ENCODE assay signal across 31 cellular contexts in genomic region chr12:118107694-118108093, GRCh38.
"Had no signal": no experiment of that assay in that cellular context is flagged by ENCODE, and none has a peak within 500 bp of the region (broad histone marks: within the 10 kb centered on the region; RNA-seq: fewer than 3 reads in every experiment).

No MANE protein-coding gene starts in this region.

- H3K27me3 Mint-ChIP-seq: T-helper 17 cell had no signal

- H3K4me3 ChIP-seq: ascending aorta, breast epithelium, cardiac muscle cell, colonic mucosa, esophagus squamous epithelium, gastroesophageal sphincter, heart right ventricle had no signal

- ATAC-seq: gastroesophageal sphincter, heart right ventricle, T-helper 17 cell had no signal

- H3K4me3 Mint-ChIP-seq: activated CD4-positive, alpha-beta memory T cell treated with anti-CD3 and anti-CD28 coated beads, Interleukin-2, amount 10 ng/mL, durations not matched to agents 7 days and 5 days; activated CD4-positive, alpha-beta T cell treated with anti-CD3 and anti-CD28 coated beads, Interleukin-2, amount 10 ng/mL, durations not matched to agents 7 days and 5 days; activated naive CD4-positive, alpha-beta T cell treated with anti-CD3 and anti-CD28 coated beads, Interleukin-2, amount 10 ng/mL, durations not matched to agents 7 days and 5 days; activated naive CD8-positive, alpha-beta T cell treated with anti-CD3 and anti-CD28 coated beads, Interleukin-2, amount 10 ng/mL, durations not matched to agents 7 days and 5 days; activated T-cell treated with anti-CD3 and anti-CD28 coated beads, Interleukin-2, amount 50 U/mL, for 24 hours; activated T-cell treated with anti-CD3 and anti-CD28 coated beads, Interleukin-2, amount 50 U/mL, for 72 hours; T-helper 17 cell; T-helper 2 cell treated with Interferon-gamma antibody and Interleukin-4, amounts not matched to agents 5 μg/mL and 100 μg/mL, for 36 hours had no signal

- H3K9me3 ChIP-seq: ascending aorta, breast epithelium, colonic mucosa, esophagus squamous epithelium, gastroesophageal sphincter, heart right ventricle had no signal

- H3K27me3 ChIP-seq: ascending aorta, breast epithelium, cardiac muscle cell, colonic mucosa, esophagus squamous epithelium, gastroesophageal sphincter had no signal

- H3K27ac ChIP-seq: ascending aorta, breast epithelium, cardiac muscle cell, colonic mucosa, epithelial cell of prostate, gastroesophageal sphincter, heart right ventricle had no signal

- DNase-seq: activated CD4-positive, alpha-beta memory T cell treated with anti-CD3 and anti-CD28 coated beads, Interleukin-2, amount 10 ng/mL, durations not matched to agents 7 days and 5 days; activated CD4-positive, alpha-beta T cell treated with anti-CD3 and anti-CD28 coated beads for 1 hour; activated CD4-positive, alpha-beta T cell treated with anti-CD3 and anti-CD28 coated beads for 4 hours; activated CD4-positive, alpha-beta T cell treated with anti-CD3 and anti-CD28 coated beads, Interleukin-2, amount 10 ng/mL, durations not matched to agents 7 days and 5 days; activated CD4-positive, alpha-beta T cell treated with anti-CD3 and anti-CD28 coated beads, Interleukin-2, amount 50 U/mL, for 4 hours; activated gamma-delta T cell; activated naive CD4-positive, alpha-beta T cell; activated naive CD4-positive, alpha-beta T cell treated with anti-CD3 and anti-CD28 coated beads, Interleukin-2, amount 10 ng/mL, durations not matched to agents 7 days and 5 days; activated naive CD8-positive, alpha-beta T cell treated with anti-CD3 and anti-CD28 coated beads, Interleukin-2, amount 10 ng/mL, durations not matched to agents 7 days and 5 days; activated T-cell treated with anti-CD3 and anti-CD28 coated beads for 4 hours; activated T-cell treated with anti-CD3 and anti-CD28 coated beads, Interleukin-2, amount 50 U/mL, for 24 hours; central memory CD4-positive, alpha-beta T cell; cerebellar nuclear complex; colonic mucosa; effector CD8-positive, alpha-beta T cell; esophagus squamous epithelium; foreskin melanocyte; heart right ventricle; T-helper 17 cell; T1000 had no signal

- H3K9me3 Mint-ChIP-seq: activated CD4-positive, alpha-beta memory T cell treated with anti-CD3 and anti-CD28 coated beads, Interleukin-2, amount 10 ng/mL, durations not matched to agents 7 days and 5 days; activated CD4-positive, alpha-beta T cell treated with anti-CD3 and anti-CD28 coated beads, Interleukin-2, amount 10 ng/mL, durations not matched to agents 7 days and 5 days; activated naive CD4-positive, alpha-beta T cell treated with anti-CD3 and anti-CD28 coated beads, Interleukin-2, amount 10 ng/mL, durations not matched to agents 7 days and 5 days; activated naive CD4-positive, alpha-beta T cell treated with anti-CD3 and anti-CD28 coated beads, Interleukin-2, amount 50 U/mL, for 72 hours; activated naive CD8-positive, alpha-beta T cell treated with anti-CD3 and anti-CD28 coated beads, Interleukin-2, amount 10 ng/mL, durations not matched to agents 7 days and 5 days; activated T-cell treated with anti-CD3 and anti-CD28 coated beads, Interleukin-2, amount 50 U/mL, for 24 hours; activated T-cell treated with anti-CD3 and anti-CD28 coated beads, Interleukin-2, amount 50 U/mL, for 72 hours; brain; T-helper 2 cell treated with Interferon-gamma antibody and Interleukin-4, amounts not matched to agents 5 μg/mL and 100 μg/mL, for 36 hours had no signal

- FAIRE-seq: endometrium, endothelial cell of umbilical vein had no signal

- H3K27ac Mint-ChIP-seq: activated CD4-positive, alpha-beta memory T cell treated with anti-CD3 and anti-CD28 coated beads, Interleukin-2, amount 10 ng/mL, durations not matched to agents 7 days and 5 days; activated CD4-positive, alpha-beta T cell treated with anti-CD3 and anti-CD28 coated beads, Interleukin-2, amount 10 ng/mL, durations not matched to agents 7 days and 5 days; activated naive CD4-positive, alpha-beta T cell treated with anti-CD3 and anti-CD28 coated beads, Interleukin-2, amount 10 ng/mL, durations not matched to agents 7 days and 5 days; activated naive CD4-positive, alpha-beta T cell treated with anti-CD3 and anti-CD28 coated beads, Interleukin-2, amount 50 U/mL, for 72 hours; activated naive CD8-positive, alpha-beta T cell treated with anti-CD3 and anti-CD28 coated beads, Interleukin-2, amount 10 ng/mL, durations not matched to agents 7 days and 5 days; activated T-cell treated with anti-CD3 and anti-CD28 coated beads, Interleukin-2, amount 50 U/mL, for 24 hours; activated T-cell treated with anti-CD3 and anti-CD28 coated beads, Interleukin-2, amount 50 U/mL, for 72 hours; brain; T-helper 17 cell; T-helper 2 cell treated with Interferon-gamma antibody and Interleukin-4, amounts not matched to agents 5 μg/mL and 100 μg/mL, for 36 hours had no signal

- H3K4me1 ChIP-seq: ascending aorta, breast epithelium, colonic mucosa had no signal

- H3K36me3 ChIP-seq: ascending aorta, breast epithelium, cardiac muscle cell, colonic mucosa, esophagus squamous epithelium, gastroesophageal sphincter, heart right ventricle had no signal

- H3K36me3 Mint-ChIP-seq: activated naive CD4-positive, alpha-beta T cell treated with anti-CD3 and anti-CD28 coated beads, Interleukin-2, amount 10 ng/mL, durations not matched to agents 7 days and 5 days; activated naive CD8-positive, alpha-beta T cell treated with anti-CD3 and anti-CD28 coated beads, Interleukin-2, amount 10 ng/mL, durations not matched to agents 7 days and 5 days; brain had no signal
